Comparison of ENCODE assay signal across 25 cellular contexts in the genomic region with DNA sequence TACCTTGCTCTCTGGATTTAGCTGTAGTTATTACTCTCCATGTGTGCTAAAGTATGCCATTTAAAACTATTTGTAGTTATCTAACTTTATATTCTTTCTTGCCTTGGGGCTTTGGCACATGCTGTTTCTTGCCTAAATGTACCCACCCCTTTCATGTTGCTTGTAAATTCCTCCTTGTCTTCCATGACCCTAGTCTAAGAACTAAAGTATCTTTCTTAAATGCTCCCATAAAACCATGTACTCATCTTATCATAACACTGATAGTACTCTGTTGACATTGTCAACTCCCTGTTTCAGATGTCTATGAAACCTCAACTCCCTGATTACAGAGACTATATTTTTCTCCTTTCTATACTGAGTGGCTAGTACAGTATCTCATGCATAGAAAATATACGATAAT.
"Had no signal": no experiment of that assay in that cellular context is flagged by ENCODE, and none has a peak within 500 bp of the region (broad histone marks: within the 10 kb centered on the region; RNA-seq: fewer than 3 reads in every experiment).

No MANE protein-coding gene starts in this region.

- H3K4me1 ChIP-seq: stomach, suprapubic skin, thyroid gland, tibial artery, tibial nerve, transverse colon, upper lobe of left lung, upper lobe of right lung, uterus, vagina had no signal

- H3K27me3 ChIP-seq: stomach, suprapubic skin, testis, thyroid gland, tibial artery, tibial nerve, transverse colon, upper lobe of left lung, upper lobe of right lung, uterus, vagina had no signal

- DNase-seq: stimulated activated CD4-positive, alpha-beta T cell treated with anti-CD3 and anti-CD28 coated beads, Interleukin-2, amount 100 ng/mL, for 48 hours; stimulated activated CD4-positive, alpha-beta T cell treated with anti-CD3 and anti-CD28 coated beads, Interleukin-4, amount 100 ng/mL, for 1 hour; stimulated activated CD4-positive, alpha-beta T cell treated with anti-CD3 and anti-CD28 coated beads, Interleukin-4, amount 100 ng/mL, for 24 hours; stimulated activated CD4-positive, alpha-beta T cell treated with anti-CD3 and anti-CD28 coated beads, Interleukin-4, amount 100 ng/mL, for 4 hours; stimulated activated CD8-positive, alpha-beta memory T cell treated with anti-CD3 and anti-CD28 coated beads, Interleukin-4, amount 100 ng/mL, for 48 hours; stimulated activated naive B cell treated with anti-CD40 and anti-IgM and Interleukin-4, amounts not matched to agents 10 μg/mL and 1 μg/mL and 100 μg/mL, for 72 hours; stimulated activated naive CD4-positive, alpha-beta T cell; stimulated activated naive CD4-positive, alpha-beta T cell treated with Interleukin-2 at 50 U/mL for 16 hours; stimulated activated naive CD8-positive, alpha-beta T cell treated with anti-CD3 and anti-CD28 coated beads, Interleukin-15, amount 100 ng/mL, for 72 hours; stimulated activated naive CD8-positive, alpha-beta T cell treated with anti-CD3 and anti-CD28 coated beads, Interleukin-15, Interleukin-2, amounts not matched to agents 100 U/mL and 50 U/mL, for 24 hours; stomach; substantia nigra; testis; thyroid gland; tibial artery; transverse colon; trophoblast cell; upper lobe of left lung; upper lobe of right lung; uterus had no signal

- FAIRE-seq: urothelium cell line had no signal

- H3K4me3 ChIP-seq: stomach, suprapubic skin, testis, thoracic aorta, thyroid gland, tibial artery, tibial nerve, transverse colon, upper lobe of left lung, upper lobe of right lung, uterus, vagina had no signal

- H3K9me3 ChIP-seq: stomach, suprapubic skin, testis, thoracic aorta, thyroid gland, tibial artery, tibial nerve, transverse colon, upper lobe of left lung, upper lobe of right lung, uterus, vagina had no signal

- H3K27ac ChIP-seq: stomach, suprapubic skin, testis, thoracic aorta, thyroid gland, tibial artery, tibial nerve, transverse colon, upper lobe of left lung, upper lobe of right lung, uterus, vagina had no signal

- H3K36me3 ChIP-seq: stomach, suprapubic skin, thoracic aorta, thyroid gland, tibial artery, tibial nerve, transverse colon, upper lobe of left lung, upper lobe of right lung, uterus, vagina had no signal
